8 cellular contexts compared by ENCODE assay signal in genomic region chr22:17401728-17402127, GRCh38. TPM values are rescaled to one million over a fixed set of nuclear protein-coding genes. Genes with fewer than 3 reads are reported as not detected.
"Had no signal": no experiment of that assay in that cellular context is flagged by ENCODE, and none has a peak within 500 bp of the region (broad histone marks: within the 10 kb centered on the region; RNA-seq: fewer than 3 reads in every experiment).

No MANE protein-coding gene starts in this region.

- FAIRE-seq: HTR-8/SVneo had no signal

- DNase-seq: GM23248, GOT3, H7, IMR-90 had no signal

- ATAC-seq: HCT116 had no signal

- H3K27ac ChIP-seq: GM23248 had no signal

- H3K36me3 ChIP-seq: HAP-1 had no signal

- H3K4me3 ChIP-seq: GM23248, HAP-1 had no signal

- H3K9me3 ChIP-seq: HAP-1 had no signal

RNA-seq across cellular contexts. Expression of gene CECR2, which starts 32.5 kb away (rescaled TPM):
- total RNA-seq: GM23248, HT-29, IMR-90 had no signal
